28 cellular contexts compared by ENCODE assay signal in genomic region chr1:33358771-33359503, GRCh38. TPM values are rescaled to one million over a fixed set of nuclear protein-coding genes. Genes with fewer than 3 reads are reported as not detected.
DNase-seq lines count a peak whose midpoint lies in the region; ATAC-seq and TF ChIP-seq lines count a peak whose summit lies in the region.
"Had no signal": no experiment of that assay in that cellular context is flagged by ENCODE, and none has a peak within 500 bp of the region (broad histone marks: within the 10 kb centered on the region; RNA-seq: fewer than 3 reads in every experiment).

No MANE protein-coding gene starts in this region.

- H3K9ac ChIP-seq in mammary epithelial cell (ENCODE audit: insufficient read depth, low read length), result no peak overlapping the region

- H3K4me1 ChIP-seq in breast epithelium (peaks cover 7 to 26% of the 10 kb centered on the region in 2 donors), mammary epithelial cell (ENCODE audit: insufficient read depth, low read length) (no peaks in the 10 kb centered on the region), thyroid gland (peaks cover 31 to 47% of the 10 kb centered on the region in 2 donors)

- peaks cover 43% of the 10 kb centered on the region for H3K36me3 Mint-ChIP-seq in brain
- H3K36me3 Mint-ChIP-seq: activated naive CD8-positive, alpha-beta T cell treated with anti-CD3 and anti-CD28 coated beads, Interleukin-2, amount 10 ng/mL, durations not matched to agents 7 days and 5 days; memory B cell; T-cell had no signal

- intact Hi-C loops in breast epithelium (cut with DNase I; ENCODE audit: low total_unique reads), result no loop called here
- intact Hi-C loops in mammary epithelial cell (cut with micrococcal nuclease), result no loop called here
- intact Hi-C loops in thyroid gland (cut with DNase I), result no loop called here

- in situ Hi-C loops in mammary epithelial cell (cut with MboI; ENCODE audit: low sequenced_read_pairs in 2 of 2), result loop anchor here in 1 of 2 donors (25.0 kb wide), 2 partner anchors 103 to 147 kb away; partner anchors contain the start of gene ZSCAN20

- H3K27me3 Mint-ChIP-seq in brain, result peaks cover 3% of the 10 kb centered on the region
- H3K27me3 Mint-ChIP-seq: activated CD4-positive, alpha-beta memory T cell treated with anti-CD3 and anti-CD28 coated beads, Interleukin-2, amount 10 ng/mL, durations not matched to agents 7 days and 5 days; activated naive CD8-positive, alpha-beta T cell treated with anti-CD3 and anti-CD28 coated beads, Interleukin-2, amount 10 ng/mL, durations not matched to agents 7 days and 5 days; CD4-positive, alpha-beta T cell; memory B cell; T-cell had no signal

- 81% methylated on average over 3 of the region's 3 CpGs for WGBS in mammary epithelial cell (ENCODE audit: low coverage, missing lambda C conversion rate)
- 67 to 71% methylated on average over 3 of the region's 3 CpGs for WGBS in thyroid gland, 2 donors

- H4K20me1 ChIP-seq in mammary epithelial cell (ENCODE audit: insufficient read depth, low read length), result no peaks in the 10 kb centered on the region

- ATAC-seq in HG02759 (IDR thresholded peaks at IDR 0.05; ENCODE audit: unreplicated experiment) (no peak), GM21786 (IDR thresholded peaks at IDR 0.05; ENCODE audit: unreplicated experiment) (no peak)
- ATAC-seq: heart left ventricle; stimulated activated naive CD8-positive, alpha-beta T cell treated with anti-CD3 and anti-CD28 coated beads, Interleukin-15, Interleukin-2, amounts not matched to agents 100 U/mL and 50 U/mL, for 24 hours; T-cell had no signal

- H3K27ac Mint-ChIP-seq in brain, result peak overlapping the region; percentile 56 to 92 (median 84)
- H3K27ac Mint-ChIP-seq: activated CD4-positive, alpha-beta memory T cell treated with anti-CD3 and anti-CD28 coated beads, Interleukin-2, amount 10 ng/mL, durations not matched to agents 7 days and 5 days; activated naive CD8-positive, alpha-beta T cell treated with anti-CD3 and anti-CD28 coated beads, Interleukin-2, amount 10 ng/mL, durations not matched to agents 7 days and 5 days; activated T-helper 2 cell treated with anti-CD3 and anti-CD28 coated beads, Interferon-gamma antibody, Interleukin-2, Interleukin-4, amounts not matched to agents 10 μg/mL and 5 μg/mL and 100 μg/mL, durations not matched to agents 14 hours and 24 hours and 36 hours; CD4-positive, alpha-beta T cell; memory B cell; T-cell had no signal

- H3K79me2 ChIP-seq in mammary epithelial cell (ENCODE audit: insufficient read depth, low read length), result no peaks in the 10 kb centered on the region

- DNase-seq in breast epithelium (ENCODE audit: low spot score in 2 of 2) (no peak), mammary epithelial cell (no peak), thyroid gland (peak; percentile 50 to 56), activated gamma-delta T cell (lab: John Stamatoyannopoulos, UW) (no peak)
- DNase-seq: activated CD4-positive, alpha-beta memory T cell treated with anti-CD3 and anti-CD28 coated beads, Interleukin-2, amount 10 ng/mL, durations not matched to agents 7 days and 5 days; activated CD4-positive, alpha-beta T cell treated with anti-CD3 and anti-CD28 coated beads for 1 hour; activated naive CD8-positive, alpha-beta T cell treated with anti-CD3 and anti-CD28 coated beads, Interleukin-2, amount 10 ng/mL, durations not matched to agents 7 days and 5 days; AML-193; CD4-positive, alpha-beta T cell; effector CD8-positive, alpha-beta T cell; heart left ventricle; kidney glomerular epithelial cell; NCI-H187; NCI-H524 treated with DMSO at 0.1 percent for 48 hours; stimulated activated naive CD8-positive, alpha-beta T cell treated with anti-CD3 and anti-CD28 coated beads, Interleukin-15, Interleukin-2, amounts not matched to agents 100 U/mL and 50 U/mL, for 24 hours; T-cell had no signal

- CTCF ChIA-PET in mammary epithelial cell (lab: Charles Lee; ENCODE audit: low non-redundant PET), result no interaction called here

- H3K27ac ChIP-seq in breast epithelium, result peak overlapping the region; percentile 70 to 89
- H3K27ac ChIP-seq in mammary epithelial cell (ENCODE audit: insufficient read depth, low read depth, low read length), result no peak overlapping the region
- peak overlapping the region; percentile 14 for H3K27ac ChIP-seq in layer of hippocampus (ENCODE audit: low read depth, low read length)
- peak overlapping the region; percentile 7 to 70 (median 27) for H3K27ac ChIP-seq in thyroid gland

- BruUV-seq in mammary epithelial cell (replicated peaks; lab: Mats Ljungman, UMichigan), result no TSS peak

- H2AFZ ChIP-seq in mammary epithelial cell (ENCODE audit: low read depth, low read length), result no peak overlapping the region

- H3K36me3 ChIP-seq in breast epithelium (no peaks in the 10 kb centered on the region), mammary epithelial cell (ENCODE audit: insufficient read depth, low read length) (peaks cover 15% of the 10 kb centered on the region), thyroid gland (no peaks in the 10 kb centered on the region)

- TF ChIP-seq CTCF in breast epithelium (IDR thresholded peaks at IDR 0.05), result no peak
- no peak for TF ChIP-seq CTCF in mammary epithelial cell (conservative IDR thresholded peaks at IDR 0.05 in 1 of 2, IDR thresholded peaks at IDR 0.05 in 1 of 2; ENCODE audit: extremely low read depth in 1 of 2, insufficient read depth in 1 of 2, low read depth in 1 of 2, low read length in 2 of 2)
- no peak for TF ChIP-seq CTCF in brain (conservative IDR thresholded peaks at IDR 0.05)
- no peak for TF ChIP-seq CTCF in thyroid gland (IDR thresholded peaks at IDR 0.05)

- H3K9me3 ChIP-seq in breast epithelium, result no peaks in the 10 kb centered on the region
- no peaks in the 10 kb centered on the region for H3K9me3 ChIP-seq in mammary epithelial cell (replicated peaks; ENCODE audit: insufficient read depth, low read length)
- H3K9me3 ChIP-seq in thyroid gland, result no peaks in the 10 kb centered on the region
- H3K9me3 ChIP-seq: heart left ventricle had no signal

- H3K4me3 Mint-ChIP-seq in brain, result peak overlapping the region in 2 of 5 experiments; percentile 8 to 19
- H3K4me3 Mint-ChIP-seq: activated CD4-positive, alpha-beta memory T cell treated with anti-CD3 and anti-CD28 coated beads, Interleukin-2, amount 10 ng/mL, durations not matched to agents 7 days and 5 days; activated naive CD8-positive, alpha-beta T cell treated with anti-CD3 and anti-CD28 coated beads, Interleukin-2, amount 10 ng/mL, durations not matched to agents 7 days and 5 days; CD4-positive, alpha-beta T cell; memory B cell; T-cell had no signal

- H3K4me2 ChIP-seq in mammary epithelial cell (ENCODE audit: insufficient read depth, low read depth, low read length), result no peak overlapping the region

- H3K27me3 ChIP-seq in breast epithelium, result no peaks in the 10 kb centered on the region
- H3K27me3 ChIP-seq in mammary epithelial cell (ENCODE audit: insufficient read depth, low read length), result no peaks in the 10 kb centered on the region
- H3K27me3 ChIP-seq in layer of hippocampus (ENCODE audit: control insufficient read depth, insufficient read depth, low read length), result no peaks in the 10 kb centered on the region
- no peaks in the 10 kb centered on the region for H3K27me3 ChIP-seq in thyroid gland
- H3K27me3 ChIP-seq: heart left ventricle had no signal

- no peak overlapping the region for H3K4me3 ChIP-seq in breast epithelium
- H3K4me3 ChIP-seq in mammary epithelial cell (replicated peaks in 1 of 3; ENCODE audit: insufficient read depth in 1 of 3, low read depth in 2 of 3, low read length in 3 of 3), result no peak overlapping the region
- no peak overlapping the region for H3K4me3 ChIP-seq in thyroid gland (replicated peaks in 1 of 3)
- H3K4me3 ChIP-seq: heart left ventricle had no signal

- H3K9me3 Mint-ChIP-seq in brain, result peaks cover 0 to 4% (median 0%) of the 10 kb centered on the region in 5 experiments
- H3K9me3 Mint-ChIP-seq: activated CD4-positive, alpha-beta memory T cell treated with anti-CD3 and anti-CD28 coated beads, Interleukin-2, amount 10 ng/mL, durations not matched to agents 7 days and 5 days; activated naive CD8-positive, alpha-beta T cell treated with anti-CD3 and anti-CD28 coated beads, Interleukin-2, amount 10 ng/mL, durations not matched to agents 7 days and 5 days; activated T-helper 2 cell treated with anti-CD3 and anti-CD28 coated beads, Interferon-gamma antibody, Interleukin-2, Interleukin-4, amounts not matched to agents 10 μg/mL and 5 μg/mL and 100 μg/mL, durations not matched to agents 14 hours and 24 hours and 36 hours; CD4-positive, alpha-beta T cell; memory B cell; T-cell had no signal

- dilution Hi-C loops in mammary epithelial cell (cut with HindIII; ENCODE audit: low sequenced_read_pairs), result no loop called here

- H3K4me1 Mint-ChIP-seq in brain, result peaks cover 55% of the 10 kb centered on the region

- TF ChIP-seq POLR2A in breast epithelium (IDR thresholded peaks at IDR 0.05) (no peak), thyroid gland (IDR thresholded peaks at IDR 0.05) (no peak)

RNA-seq across cellular contexts. Expression of gene A3GALT2, which starts 38.0 kb away (rescaled TPM):
- total RNA-seq in breast epithelium (not detected), mammary epithelial cell (not detected), thyroid gland (under 1 TPM in 1 of 4 donors, not detected in 3; 0.89 TPM)
- polyA plus RNA-seq in mammary epithelial cell (not detected), brain (ENCODE audit: insufficient read depth, low read depth, low replicate concordance) (not detected)
- not detected for polyA minus RNA-seq in mammary epithelial cell
- total RNA-seq: activated CD4-positive, alpha-beta memory T cell treated with anti-CD3 and anti-CD28 coated beads, Interleukin-2, amount 10 ng/mL, durations not matched to agents 7 days and 5 days; activated T-helper 2 cell treated with anti-CD3 and anti-CD28 coated beads, Interferon-gamma antibody, Interleukin-2, Interleukin-4, amounts not matched to agents 10 μg/mL and 5 μg/mL and 100 μg/mL, durations not matched to agents 14 hours and 24 hours and 36 hours; CD4-positive, alpha-beta T cell; fibroblast of villous mesenchyme; H4; LHCN-M2; pulmonary artery endothelial cell; SK-MEL-5 had no signal
- polyA plus RNA-seq: heart left ventricle, thymus had no signal

Comparison
In these comparisons a context has a peak if more than half of its experiments do, and no peak if none do; other contexts are left out.
1. DNase-seq: peak in thyroid gland (2 of 2); none in breast epithelium (0 of 2), mammary epithelial cell (single experiment) and activated gamma-delta T cell (single experiment).